Comparison of ENCODE assay signal across 10 cellular contexts in the genomic region with DNA sequence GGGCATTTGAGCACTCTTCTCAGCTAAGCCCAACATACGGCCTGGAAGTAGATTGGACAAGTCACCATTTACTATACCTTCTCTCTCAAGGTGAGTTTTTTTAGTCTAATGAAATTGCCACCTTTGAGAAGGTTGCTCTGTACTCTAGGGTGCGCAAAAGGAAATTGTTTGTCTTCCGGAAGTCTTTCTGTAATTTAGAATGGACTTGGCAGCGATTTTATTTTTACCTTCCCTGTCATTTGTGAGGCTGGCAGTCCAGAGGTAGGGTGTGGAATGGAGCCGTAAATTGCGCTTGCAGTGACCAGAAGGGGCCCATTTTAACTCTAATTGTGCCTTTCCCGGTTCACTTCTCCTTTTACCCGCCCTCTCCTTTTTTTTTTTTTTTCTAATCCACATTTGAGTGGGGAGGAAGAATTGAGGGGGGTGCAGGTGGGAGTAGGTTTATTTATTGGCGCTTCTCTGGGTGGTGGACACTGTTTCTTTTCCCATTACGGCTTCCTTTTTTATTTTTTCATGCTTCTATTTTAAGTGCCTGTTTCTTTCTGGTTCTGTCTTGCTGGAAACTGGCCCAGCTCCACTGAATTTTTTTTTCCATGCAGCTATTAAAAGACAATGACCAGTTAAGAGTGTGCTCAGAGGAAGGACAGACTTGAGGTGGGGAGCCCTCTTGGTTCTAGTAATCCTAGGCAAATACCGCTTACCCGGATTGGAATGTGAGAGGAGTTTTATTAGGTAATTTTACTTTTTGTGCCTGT.
DNase-seq lines count a peak whose midpoint lies in the region; ATAC-seq and TF ChIP-seq lines count a peak whose summit lies in the region.
"Had no signal": no experiment of that assay in that cellular context is flagged by ENCODE, and none has a peak within 500 bp of the region (broad histone marks: within the 10 kb centered on the region; RNA-seq: fewer than 3 reads in every experiment).

No MANE protein-coding gene starts in this region.

- H3K27me3 ChIP-seq in adipocyte (replicated peaks; ENCODE audit: control insufficient read depth, insufficient read depth, low read length) (no peaks in the 10 kb centered on the region), sigmoid colon (no peaks in the 10 kb centered on the region)

- DNase-seq in GM04504 (ENCODE audit: low read depth) (peak; percentile 56), adipocyte (ENCODE audit: low read depth) (peak; percentile 45), left ventricle myocardium superior (no peak), sigmoid colon (peak; percentile 82), SHP77 (lab: John Stamatoyannopoulos, UW) (no peak), activated gamma-delta T cell (lab: John Stamatoyannopoulos, UW) (no peak)
- DNase-seq in activated CD4-positive, alpha-beta T cell treated with anti-CD3 and anti-CD28 coated beads, Interleukin-2, amount 50 U/mL, for 4 hours: no peak
- DNase-seq: activated CD4-positive, alpha-beta T cell treated with anti-CD3 and anti-CD28 coated beads, Interleukin-2, amount 10 ng/mL, durations not matched to agents 24 days and 14 days; DND-41 had no signal

- intact Hi-C loops in left ventricle myocardium superior (cut with micrococcal nuclease) (no loop called here), sigmoid colon (cut with DNase I) (loop anchor here (2.0 kb wide), 1 partner anchor 65 kb away; no protein-coding TSS in a partner anchor)

- peaks cover 23% of the 10 kb centered on the region for H3K4me1 ChIP-seq in adipocyte (ENCODE audit: control insufficient read depth, insufficient read depth, low read length)
- peaks cover 0 to 40% (median 24%) of the 10 kb centered on the region in 4 donors for H3K4me1 ChIP-seq in sigmoid colon

- H3K4me3 ChIP-seq in adipocyte (ENCODE audit: low read length): peak overlapping the region; percentile 56
- peak overlapping the region in 3 of 4 donors; percentile 22 to 34 (median 24) for H3K4me3 ChIP-seq in sigmoid colon

- H3K36me3 ChIP-seq in adipocyte (ENCODE audit: control insufficient read depth, insufficient read depth, low read length, severe bottlenecking) (no peaks in the 10 kb centered on the region), sigmoid colon (no peaks in the 10 kb centered on the region)

- TF ChIP-seq EP300 in sigmoid colon (IDR thresholded peaks at IDR 0.05): no peak

- no peak for TF ChIP-seq CTCF in sigmoid colon (IDR thresholded peaks at IDR 0.05)

- ATAC-seq in left ventricle myocardium superior (peak; percentile 78), esophagus mucosa (no peak)

- WGBS in sigmoid colon, 2 donors: 11 to 38% methylated on average over 12 of the region's 12 CpGs

- H3K9ac ChIP-seq in adipocyte (ENCODE audit: low read length): peak overlapping the region; percentile 63

- H3K9me3 ChIP-seq in adipocyte (ENCODE audit: control insufficient read depth, low read length): no peaks in the 10 kb centered on the region
- H3K9me3 ChIP-seq in sigmoid colon: no peaks in the 10 kb centered on the region

- peak overlapping the region; percentile 66 to 86 (median 74) for H3K27ac ChIP-seq in sigmoid colon

- no peak for TF ChIP-seq POLR2A in sigmoid colon (IDR thresholded peaks at IDR 0.05)

Comparison
In these comparisons a context has a peak if more than half of its experiments do, and no peak if none do; other contexts are left out.
1. DNase-seq: peak in GM04504 (single experiment), adipocyte (single experiment) and sigmoid colon (single experiment); none in left ventricle myocardium superior (single experiment), SHP77 (0 of 2), activated CD4-positive, alpha-beta T cell treated with anti-CD3 and anti-CD28 coated beads, Interleukin-2, amount 50 U/mL, for 4 hours (0 of 2) and activated gamma-delta T cell (single experiment).